Comparison of ENCODE assay signal across 9 cellular contexts in the genomic region with DNA sequence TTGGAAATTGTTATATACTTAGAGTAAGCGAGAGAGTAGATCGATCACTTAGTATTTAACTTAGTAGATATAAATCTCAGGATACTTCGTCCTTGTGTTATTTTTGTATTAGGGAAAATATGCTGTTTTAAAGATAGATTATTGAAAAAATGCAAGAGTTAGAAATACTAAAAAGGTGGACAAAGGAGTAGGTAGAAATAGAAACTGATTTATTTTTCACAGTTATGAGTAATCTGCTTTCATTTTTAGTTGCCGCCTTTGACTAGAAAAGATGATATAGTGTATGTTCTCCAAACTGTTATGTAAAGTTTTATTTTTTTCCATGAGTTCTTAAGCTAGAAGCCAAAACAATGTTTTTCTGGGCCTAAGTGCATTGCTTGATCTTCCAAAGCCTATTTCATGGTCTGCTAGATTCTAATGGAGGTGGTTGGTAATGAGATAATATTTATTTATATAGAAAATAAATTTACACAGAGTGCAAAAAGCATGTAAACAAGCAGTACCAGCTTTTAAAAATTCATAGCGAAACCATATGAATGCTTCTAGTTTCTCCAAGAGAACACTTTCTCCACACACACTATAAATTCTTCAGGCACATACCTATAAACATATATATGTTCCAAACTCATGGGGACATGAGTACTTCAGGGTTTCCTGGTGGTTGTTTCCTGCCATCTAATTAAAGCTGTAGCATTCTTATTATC.
A peak's percentile ranks its signal among the peaks of the same experiment; 100 is the strongest.
DNase-seq lines count a peak whose midpoint lies in the region; ATAC-seq lines count a peak whose summit lies in the region.
"Had no signal": no experiment of that assay in that cellular context is flagged by ENCODE, and none has a peak within 500 bp of the region (broad histone marks: within the 10 kb centered on the region; RNA-seq: fewer than 3 reads in every experiment).

No MANE protein-coding gene starts in this region.

- peak overlapping the region; percentile 96 for H3K27ac ChIP-seq in temporal lobe (ENCODE audit: low read depth, low read length)
- H3K27ac ChIP-seq: KMS-11 had no signal

- H3K4me1 Mint-ChIP-seq in activated CD8-positive, alpha-beta memory T cell treated with anti-CD3 and anti-CD28 coated beads, Interleukin-2, amount 10 ng/mL, durations not matched to agents 7 days and 5 days: peaks cover 18% of the 10 kb centered on the region

- H3K27ac Mint-ChIP-seq in activated CD8-positive, alpha-beta memory T cell treated with anti-CD3 and anti-CD28 coated beads, Interleukin-2, amount 10 ng/mL, durations not matched to agents 7 days and 5 days: peak overlapping the region; percentile 44

- H3K4me3 Mint-ChIP-seq in activated CD8-positive, alpha-beta memory T cell treated with anti-CD3 and anti-CD28 coated beads, Interleukin-2, amount 10 ng/mL, durations not matched to agents 7 days and 5 days: peak overlapping the region; percentile 16

- no peak for DNase-seq in activated CD8-positive, alpha-beta memory T cell treated with anti-CD3 and anti-CD28 coated beads, Interleukin-2, amount 10 ng/mL, durations not matched to agents 7 days and 5 days
- no peak for DNase-seq in activated CD8-positive, alpha-beta memory T cell treated with anti-CD3 and anti-CD28 coated beads, Interleukin-2, amount 50 U/mL, for 4 hours
- DNase-seq in activated gamma-delta T cell treated with Interleukin-2 at 50 U/mL for 16 hours: no peak
- no peak for DNase-seq in NCI-H187 treated with DMSO at 0.1 percent for 48 hours (lab: John Stamatoyannopoulos, UW)
- DNase-seq in activated naive CD4-positive, alpha-beta T cell treated with Interleukin-2 at 50 U/mL for 16 hours: no peak

- no peaks in the 10 kb centered on the region for H3K36me3 Mint-ChIP-seq in activated CD8-positive, alpha-beta memory T cell treated with anti-CD3 and anti-CD28 coated beads, Interleukin-2, amount 10 ng/mL, durations not matched to agents 7 days and 5 days

- peak; percentile 60 for ATAC-seq in activated CD8-positive, alpha-beta memory T cell treated with anti-CD3 and anti-CD28 coated beads, Interleukin-2, amount 10 ng/mL, durations not matched to agents 7 days and 5 days
- ATAC-seq in HG02623 (IDR thresholded peaks at IDR 0.05; ENCODE audit: unreplicated experiment) (peak; percentile 60), HG03558 (IDR thresholded peaks at IDR 0.05; ENCODE audit: extremely low read depth, unreplicated experiment) (peak; percentile 63)

- CTCF ChIA-PET in activated CD8-positive, alpha-beta memory T cell treated with anti-CD3 and anti-CD28 coated beads, Interleukin-2, amount 10 ng/mL, durations not matched to agents 7 days and 5 days (lab: Charles Lee): interaction anchor here (1.2 to 1.9 kb wide), 2 partner anchors 61 to 142 kb away, joined by 3 to 6 read pairs; a partner anchor contains a TSS

- peaks cover 27% of the 10 kb centered on the region for H3K27me3 Mint-ChIP-seq in activated CD8-positive, alpha-beta memory T cell treated with anti-CD3 and anti-CD28 coated beads, Interleukin-2, amount 10 ng/mL, durations not matched to agents 7 days and 5 days

- no peaks in the 10 kb centered on the region for H3K9me3 Mint-ChIP-seq in activated CD8-positive, alpha-beta memory T cell treated with anti-CD3 and anti-CD28 coated beads, Interleukin-2, amount 10 ng/mL, durations not matched to agents 7 days and 5 days (ENCODE audit: low read depth)
